19 cellular contexts compared by ENCODE assay signal in the genomic region with DNA sequence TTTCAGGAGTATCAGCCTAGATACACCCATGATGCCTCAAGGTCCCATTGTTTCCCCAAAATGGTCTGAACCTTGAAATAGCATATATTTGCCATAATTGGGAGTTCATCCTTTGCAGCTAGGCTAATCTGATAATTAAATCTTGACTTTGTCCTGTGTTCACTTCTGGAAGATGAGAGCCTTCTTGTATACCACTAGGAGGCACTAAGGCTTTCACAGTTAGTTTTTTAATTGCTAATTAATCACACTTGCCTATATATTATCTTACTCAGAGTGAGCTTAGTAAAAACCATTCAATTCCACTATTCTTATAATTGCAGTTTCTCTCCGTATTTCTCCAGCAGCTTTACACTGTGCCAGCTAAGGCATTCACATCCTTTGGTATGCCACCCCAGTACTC. TPM values are rescaled to one million over a fixed set of nuclear protein-coding genes. Genes with fewer than 3 reads are reported as not detected.
A peak's percentile ranks its signal among the peaks of the same experiment; 100 is the strongest.
DNase-seq lines count a peak whose midpoint lies in the region; FAIRE-seq and TF ChIP-seq lines count a peak whose summit lies in the region.
"Had no signal": no experiment of that assay in that cellular context is flagged by ENCODE, and none has a peak within 500 bp of the region (broad histone marks: within the 10 kb centered on the region; RNA-seq: fewer than 3 reads in every experiment).

No MANE protein-coding gene starts in this region.

- H3K4me3 ChIP-seq in PC-9 (no peak overlapping the region), fibroblast of pulmonary artery (replicated peaks; ENCODE audit: low read depth, low read length) (no peak overlapping the region), smooth muscle cell (no peak overlapping the region)
- H3K4me3 ChIP-seq: prostate gland had no signal

- H2AFZ ChIP-seq in PC-9 (no peak overlapping the region), smooth muscle cell (ENCODE audit: low read depth) (no peak overlapping the region)

- H3K4me1 ChIP-seq in PC-9 (replicated peaks; ENCODE audit: insufficient read depth) (no peaks in the 10 kb centered on the region), smooth muscle cell (ENCODE audit: low read depth) (peaks cover 21% of the 10 kb centered on the region)
- H3K4me1 ChIP-seq: prostate gland had no signal

- FAIRE-seq in GM19239 (lab: Jason Lieb, UNC) = no peak
- FAIRE-seq: A204.1 had no signal

- H4K20me1 ChIP-seq in PC-9 (ENCODE audit: insufficient read depth) (no peaks in the 10 kb centered on the region), smooth muscle cell (ENCODE audit: low read depth) (no peaks in the 10 kb centered on the region)

- peaks cover 0 to 29% (median 14%) of the 10 kb centered on the region in 6 donors for H3K9me3 Mint-ChIP-seq in immature natural killer cell
- H3K9me3 Mint-ChIP-seq: CD8-positive, alpha-beta T cell had no signal

- H3K9ac ChIP-seq in smooth muscle cell (ENCODE audit: low read depth) = no peak overlapping the region

- H3K4me2 ChIP-seq in PC-9 = no peak overlapping the region
- H3K4me2 ChIP-seq in smooth muscle cell = no peak overlapping the region

- peaks cover 0 to 2% (median 0%) of the 10 kb centered on the region in 3 donors for H3K27me3 Mint-ChIP-seq in immature natural killer cell (ENCODE audit: low read depth in 3 of 3)
- H3K27me3 Mint-ChIP-seq: activated naive CD8-positive, alpha-beta T cell; central memory CD8-positive, alpha-beta T cell had no signal

- no peaks in the 10 kb centered on the region for H3K36me3 Mint-ChIP-seq in immature natural killer cell
- H3K36me3 Mint-ChIP-seq: activated naive CD8-positive, alpha-beta T cell; CD8-positive, alpha-beta T cell had no signal

- H3F3A ChIP-seq in PC-9 (ENCODE audit: insufficient read depth, low read depth) (no peaks in the 10 kb centered on the region), smooth muscle cell (ENCODE audit: low read depth) (no peaks in the 10 kb centered on the region)

- H3K27ac Mint-ChIP-seq in immature natural killer cell = no peak overlapping the region
- H3K27ac Mint-ChIP-seq: activated naive CD8-positive, alpha-beta T cell; CD8-positive, alpha-beta T cell had no signal

- DNase-seq in NCI-H526 treated with DMSO at 0.1 percent for 48 hours (lab: John Stamatoyannopoulos, UW) (peak; percentile 9), NCI-H526 (lab: John Stamatoyannopoulos, UW) (no peak), PC-9 (no peak), fibroblast of pulmonary artery (ENCODE audit: low read depth) (no peak), smooth muscle cell (lab: John Stamatoyannopoulos, UW; ENCODE audit: unreplicated experiment) (no peak), D341Med (ENCODE audit: low spot score) (no peak), immature natural killer cell (no peak), GM19239 (ENCODE audit: insufficient read length, low spot score) (no peak)
- DNase-seq: activated CD4-positive, alpha-beta T cell treated with anti-CD3 and anti-CD28 coated beads for 4 hours; activated T-cell treated with anti-CD3 and anti-CD28 coated beads for 4 hours; CD8-positive, alpha-beta T cell; left cardiac atrium; NCI-H2081; Right ventricle myocardium superior; T-helper 9 cell had no signal

- H3K9me3 ChIP-seq in PC-9 (ENCODE audit: insufficient read depth, low read depth) = no peaks in the 10 kb centered on the region
- no peaks in the 10 kb centered on the region for H3K9me3 ChIP-seq in smooth muscle cell (replicated peaks; ENCODE audit: low read depth)
- H3K9me3 ChIP-seq: prostate gland had no signal

- no peaks in the 10 kb centered on the region for H3K4me1 Mint-ChIP-seq in immature natural killer cell
- H3K4me1 Mint-ChIP-seq: central memory CD8-positive, alpha-beta T cell had no signal

- H3K27ac ChIP-seq in PC-9 (no peak overlapping the region), smooth muscle cell (ENCODE audit: low read depth) (no peak overlapping the region)
- H3K27ac ChIP-seq: prostate gland had no signal

- POLR2A ChIA-PET in PC-9 (lab: Charles Lee; ENCODE audit: unreplicated experiment) = no interaction called here

- TF ChIP-seq CTCF in PC-9 (conservative IDR thresholded peaks at IDR 0.05) (peak; percentile 41; the same call in 1 of the 2 replicates), fibroblast of pulmonary artery (IDR thresholded peaks at IDR 0.05; ENCODE audit: low read length, missing control alignments) (peak; percentile 19), smooth muscle cell (IDR thresholded peaks at IDR 0.05; ENCODE audit: borderline replicate concordance, insufficient read depth, poor library complexity, severe bottlenecking) (peak; percentile 7)

- BruUV-seq in PC-9 (replicated peaks; lab: Mats Ljungman, UMichigan) = no TSS peak

- H3K36me3 ChIP-seq in PC-9 (ENCODE audit: low read depth) (no peaks in the 10 kb centered on the region), smooth muscle cell (ENCODE audit: low read depth) (no peaks in the 10 kb centered on the region)
- H3K36me3 ChIP-seq: prostate gland had no signal

- intact Hi-C loops in PC-9 (cut with micrococcal nuclease; ENCODE audit: unreplicated experiment) = no loop called here

- WGBS in smooth muscle cell (ENCODE audit: low lambda C conversion rate) = 92% methylated on average over 1 of the region's 1 CpG

- CTCF ChIA-PET in PC-9 (lab: Charles Lee) = no interaction called here

- H3K27me3 ChIP-seq in PC-9 (ENCODE audit: insufficient read depth, low read depth) (no peaks in the 10 kb centered on the region), smooth muscle cell (ENCODE audit: low read depth) (no peaks in the 10 kb centered on the region)

- H3K79me2 ChIP-seq in PC-9 (ENCODE audit: low read depth) = no peaks in the 10 kb centered on the region
- H3K79me2 ChIP-seq in smooth muscle cell (ENCODE audit: low read depth) = no peaks in the 10 kb centered on the region

- no peaks in the 10 kb centered on the region for H3K9me2 ChIP-seq in PC-9 (ENCODE audit: insufficient read depth)

- H3K4me3 Mint-ChIP-seq in immature natural killer cell = no peak overlapping the region
- H3K4me3 Mint-ChIP-seq: activated naive CD8-positive, alpha-beta T cell; CD8-positive, alpha-beta T cell; central memory CD8-positive, alpha-beta T cell had no signal

RNA-seq across cellular contexts. Expression of gene MAGI2, which starts 48.7 kb away (rescaled TPM):
- total RNA-seq in PC-9 (2021) (0.92 and 1.6 TPM in 2 replicates), smooth muscle cell (9.1 and 10.7 TPM in 2 replicates)
- polyA plus RNA-seq in smooth muscle cell (3.4 and 5.7 TPM in 2 replicates), immature natural killer cell (not detected)
